16 cellular contexts compared by ENCODE assay signal in genomic region chr12:132462778-132463177, GRCh38.
"Had no signal": no experiment of that assay in that cellular context is flagged by ENCODE, and none has a peak within 500 bp of the region (broad histone marks: within the 10 kb centered on the region; RNA-seq: fewer than 3 reads in every experiment).

No MANE protein-coding gene starts in this region.

- DNase-seq: activated CD4-positive, alpha-beta T cell treated with anti-CD3 and anti-CD28 coated beads, Interleukin-2, amount 50 U/mL, for 1 hour; activated CD8-positive, alpha-beta memory T cell treated with anti-CD3 and anti-CD28 coated beads, Interleukin-2, amount 10 ng/mL, durations not matched to agents 7 days and 5 days; activated gamma-delta T cell treated with Interleukin-2 at 50 U/mL for 16 hours; activated naive CD8-positive, alpha-beta T cell treated with anti-CD3 and anti-CD28 coated beads for 36 hours; activated T-cell treated with anti-CD3 and anti-CD28 coated beads, Interleukin-2, amount 50 U/mL, for 48 hours; foreskin melanocyte; head of caudate nucleus; occipital lobe; spleen; stimulated activated CD4-positive, alpha-beta T cell treated with anti-CD3 and anti-CD28 coated beads, Interleukin-1b, Interleukin-23, amount 100 ng/mL, for 48 hours; stomach; T-helper 1 cell had no signal

- H3K4me1 ChIP-seq: right lobe of liver, stomach had no signal

- H3K36me3 Mint-ChIP-seq: activated CD8-positive, alpha-beta memory T cell treated with anti-CD3 and anti-CD28 coated beads, Interleukin-2, amount 10 ng/mL, durations not matched to agents 7 days and 5 days; activated naive CD8-positive, alpha-beta T cell treated with anti-CD3 and anti-CD28 coated beads for 36 hours had no signal

- H3K4me3 ChIP-seq: right lobe of liver, spleen, stomach, thoracic aorta had no signal

- H3K9me3 ChIP-seq: right lobe of liver, stomach, thoracic aorta had no signal

- H3K4me3 Mint-ChIP-seq: activated CD8-positive, alpha-beta memory T cell treated with anti-CD3 and anti-CD28 coated beads, Interleukin-2, amount 10 ng/mL, durations not matched to agents 7 days and 5 days; activated naive CD8-positive, alpha-beta T cell treated with anti-CD3 and anti-CD28 coated beads for 36 hours; nephron had no signal

- H3K27ac Mint-ChIP-seq: activated CD8-positive, alpha-beta memory T cell treated with anti-CD3 and anti-CD28 coated beads, Interleukin-2, amount 10 ng/mL, durations not matched to agents 7 days and 5 days; activated naive CD8-positive, alpha-beta T cell treated with anti-CD3 and anti-CD28 coated beads for 36 hours; nephron; progenitor cell of endocrine pancreas had no signal

- H3K27me3 Mint-ChIP-seq: activated CD8-positive, alpha-beta memory T cell treated with anti-CD3 and anti-CD28 coated beads, Interleukin-2, amount 10 ng/mL, durations not matched to agents 7 days and 5 days; activated naive CD8-positive, alpha-beta T cell treated with anti-CD3 and anti-CD28 coated beads for 36 hours had no signal

- H3K36me3 ChIP-seq: right lobe of liver, spleen, stomach, thoracic aorta had no signal

- ATAC-seq: activated CD8-positive, alpha-beta memory T cell treated with anti-CD3 and anti-CD28 coated beads, Interleukin-2, amount 10 ng/mL, durations not matched to agents 7 days and 5 days; right lobe of liver had no signal

- H3K4me1 Mint-ChIP-seq: activated CD8-positive, alpha-beta memory T cell treated with anti-CD3 and anti-CD28 coated beads, Interleukin-2, amount 10 ng/mL, durations not matched to agents 7 days and 5 days had no signal

- H3K27me3 ChIP-seq: right lobe of liver had no signal

- H3K9me3 Mint-ChIP-seq: activated naive CD8-positive, alpha-beta T cell treated with anti-CD3 and anti-CD28 coated beads for 36 hours had no signal

- H3K27ac ChIP-seq: right lobe of liver, stomach, thoracic aorta had no signal
